8 cellular contexts compared by ENCODE assay signal in genomic region chr10:103555321-103555649, GRCh38.
DNase-seq lines count a peak whose midpoint lies in the region; ATAC-seq, FAIRE-seq and TF ChIP-seq lines count a peak whose summit lies in the region.

No MANE protein-coding gene starts in this region.

- H3K4me3 ChIP-seq in astrocyte of the cerebellum (ENCODE audit: low read depth, low read length) (peak overlapping the region; percentile 23), right lobe of liver (peak overlapping the region; percentile 34 to 40 (median 37)), subcutaneous abdominal adipose tissue (ENCODE audit: low read depth in 1 of 5, low read length in 5 of 5) (peak overlapping the region in 3 of 5 donors; percentile 11 to 32 (median 17))

- no peak overlapping the region for H3K9ac ChIP-seq in subcutaneous abdominal adipose tissue (ENCODE audit: low read length in 5 of 5)

- H3K27ac Mint-ChIP-seq in T-helper 2 cell treated with Interferon-gamma antibody and Interleukin-4, amounts not matched to agents 5 μg/mL and 100 μg/mL, for 36 hours, result no peak overlapping the region

- in situ Hi-C loops in astrocyte of the cerebellum (cut with HindIII; ENCODE audit: low sequenced_read_pairs), result no loop called here

- TF ChIP-seq POLR2A in right lobe of liver (IDR thresholded peaks at IDR 0.05) (no peak), GM12892 (IDR thresholded peaks at IDR 0.05; ENCODE audit: low read depth, low read length) (no peak)

- no peaks in the 10 kb centered on the region for H3K9me3 Mint-ChIP-seq in T-helper 2 cell treated with Interferon-gamma antibody and Interleukin-4, amounts not matched to agents 5 μg/mL and 100 μg/mL, for 36 hours

- peaks cover 22% of the 10 kb centered on the region for H3K4me1 Mint-ChIP-seq in T-helper 2 cell treated with Interferon-gamma antibody and Interleukin-4, amounts not matched to agents 5 μg/mL and 100 μg/mL, for 36 hours (ENCODE audit: low read depth)

- H3K27me3 ChIP-seq in right lobe of liver (no peaks in the 10 kb centered on the region), subcutaneous abdominal adipose tissue (ENCODE audit: control insufficient read depth in 5 of 5, insufficient read depth in 4 of 5, low read length in 5 of 5) (peaks cover 14 to 32% (median 31%) of the 10 kb centered on the region in 5 donors)

- FAIRE-seq in GM12892 (lab: Jason Lieb, UNC), result no peak

- H3K4me3 Mint-ChIP-seq in T-helper 2 cell treated with Interferon-gamma antibody and Interleukin-4, amounts not matched to agents 5 μg/mL and 100 μg/mL, for 36 hours, result peak overlapping the region; percentile 49

- H3K27ac ChIP-seq in right lobe of liver (no peak overlapping the region), subcutaneous abdominal adipose tissue (ENCODE audit: low read depth, low read length) (no peak overlapping the region)

- no peak for DNase-seq in T-helper 2 cell treated with Interferon-gamma antibody and Interleukin-4, amounts not matched to agents 5 μg/mL and 100 μg/mL, for 36 hours (ENCODE audit: low spot score)
- DNase-seq in T-helper 2 cell, result no peak
- DNase-seq in astrocyte of the cerebellum (ENCODE audit: low read depth), result no peak
- DNase-seq in right lobe of liver, result no peak
- no peak for DNase-seq in GM12892 (ENCODE audit: insufficient read length)
- no peak for DNase-seq in DMS79 treated with DMSO at 0.1 percent for 48 hours (lab: John Stamatoyannopoulos, UW)

- H3K4me1 ChIP-seq in right lobe of liver (no peaks in the 10 kb centered on the region), subcutaneous abdominal adipose tissue (ENCODE audit: control insufficient read depth in 5 of 5, insufficient read depth in 5 of 5, low read length in 5 of 5) (peaks cover 0 to 18% (median 5%) of the 10 kb centered on the region in 5 donors)

- ATAC-seq in right lobe of liver, result peak in 2 of 4 donors; percentile 2 to 15
- no peak for ATAC-seq in GM18511 (IDR thresholded peaks at IDR 0.05; ENCODE audit: unreplicated experiment)

- intact Hi-C loops in right lobe of liver (cut with DNase I), result no loop called here

- no peak for TF ChIP-seq CTCF in astrocyte of the cerebellum (IDR thresholded peaks at IDR 0.05; ENCODE audit: low read depth, low read length, missing control alignments)
- no peak for TF ChIP-seq CTCF in right lobe of liver (IDR thresholded peaks at IDR 0.05)

- no peaks in the 10 kb centered on the region for H3K36me3 Mint-ChIP-seq in T-helper 2 cell treated with Interferon-gamma antibody and Interleukin-4, amounts not matched to agents 5 μg/mL and 100 μg/mL, for 36 hours (ENCODE audit: low read depth)

- no peaks in the 10 kb centered on the region for H3K36me3 ChIP-seq in right lobe of liver
- no peaks in the 10 kb centered on the region for H3K36me3 ChIP-seq in subcutaneous abdominal adipose tissue (ENCODE audit: control insufficient read depth in 5 of 5, insufficient read depth in 5 of 5, low read length in 5 of 5)

- peaks cover 14% of the 10 kb centered on the region for H3K27me3 Mint-ChIP-seq in T-helper 2 cell treated with Interferon-gamma antibody and Interleukin-4, amounts not matched to agents 5 μg/mL and 100 μg/mL, for 36 hours (ENCODE audit: low read depth)

- no peaks in the 10 kb centered on the region for H3K9me3 ChIP-seq in right lobe of liver
- H3K9me3 ChIP-seq in subcutaneous abdominal adipose tissue (ENCODE audit: control insufficient read depth in 5 of 5, low read length in 5 of 5), result no peaks in the 10 kb centered on the region

- no CpG with 5 or more reads among the region's 19 CpGs for WGBS in right lobe of liver (ENCODE audit: insufficient coverage, low coverage, low lambda C conversion rate, missing lambda C conversion rate)
